ENCODE assay signal across 24 cellular contexts in genomic region chr9:108325406-108325805, GRCh38.
"Had no signal": no experiment of that assay in that cellular context is flagged by ENCODE, and none has a peak within 500 bp of the region (broad histone marks: within the 10 kb centered on the region; RNA-seq: fewer than 3 reads in every experiment).

No MANE protein-coding gene starts in this region.

- H3K4me2 ChIP-seq: hepatocyte had no signal

- H3K79me2 ChIP-seq: hepatocyte, parathyroid adenoma had no signal

- H3K9ac ChIP-seq: parathyroid adenoma had no signal

- H3K9me3 ChIP-seq: thyroid gland had no signal

- H3K4me1 ChIP-seq: esophagus muscularis mucosa, gastroesophageal sphincter, heart left ventricle, left lung, parathyroid adenoma, right lobe of liver, stomach, thyroid gland had no signal

- H3K4me3 ChIP-seq: coronary artery, esophagus muscularis mucosa, gastroesophageal sphincter, heart left ventricle, hepatocyte, left lung, mucosa of descending colon, right lobe of liver, stomach, thyroid gland had no signal

- H3K27me3 ChIP-seq: esophagus muscularis mucosa, foreskin keratinocyte, gastroesophageal sphincter, heart left ventricle, hepatocyte, left lung, right lobe of liver, stomach, thyroid gland had no signal

- ATAC-seq: foreskin keratinocyte; gastroesophageal sphincter; heart left ventricle; left cardiac atrium; left lung; mucosa of descending colon; natural killer cell treated with Interleukin-12 subunit alpha and Interleukin-12 subunit beta and Interleukin-15 and Interleukin-18, amount 100 ng/mL, for 72 hours; right lobe of liver had no signal

- DNase-seq: dermis blood vessel endothelial cell; effector memory CD4-positive, alpha-beta T cell; foreskin keratinocyte; heart left ventricle; left cardiac atrium; left lung; mesenchymal stem cell; mucosa of descending colon; naive B cell; right lobe of liver; small intestine; stimulated activated CD4-positive, alpha-beta T cell treated with anti-CD3 and anti-CD28 coated beads, Interleukin-15, amount 100 ng/mL, for 24 hours; stimulated activated CD4-positive, alpha-beta T cell treated with anti-CD3 and anti-CD28 coated beads, Interleukin-2, amount 100 ng/mL, for 48 hours; stimulated activated CD8-positive, alpha-beta memory T cell treated with anti-CD3 and anti-CD28 coated beads, Interleukin-4, amount 100 ng/mL, for 48 hours; stimulated activated naive CD4-positive, alpha-beta T cell treated with Interleukin-2 at 50 U/mL for 16 hours; stomach; thyroid gland; trophoblast cell had no signal

- H2AFZ ChIP-seq: hepatocyte, parathyroid adenoma had no signal

- H3K27ac ChIP-seq: coronary artery, esophagus muscularis mucosa, foreskin keratinocyte, gastroesophageal sphincter, heart left ventricle, hepatocyte, left lung, parathyroid adenoma, right lobe of liver, stomach, thyroid gland had no signal

- H3K36me3 ChIP-seq: esophagus muscularis mucosa, gastroesophageal sphincter, heart left ventricle, left lung, right lobe of liver, stomach, thyroid gland had no signal
